In the genomic region with DNA sequence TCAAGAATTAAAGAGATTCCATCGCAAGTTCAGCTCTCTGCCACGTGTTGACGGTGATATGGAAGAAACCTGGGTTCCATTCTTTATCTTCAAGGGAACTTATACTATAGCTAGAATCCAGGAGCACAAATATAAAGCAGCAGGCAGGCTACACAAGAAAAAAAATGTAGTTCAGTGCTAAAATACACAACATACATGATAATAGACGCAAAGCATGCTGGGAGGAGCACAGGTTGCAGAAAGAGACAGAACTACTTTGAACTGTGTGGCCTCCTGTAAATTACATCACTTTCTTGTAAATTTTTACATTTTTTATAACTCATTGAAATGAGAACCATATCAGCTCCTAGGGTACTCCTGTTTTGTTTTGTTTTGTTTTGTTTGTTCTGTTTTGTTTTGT, we compare ENCODE assay signal across 33 cellular contexts. TPM values are rescaled to one million over a fixed set of nuclear protein-coding genes. Genes with fewer than 3 reads are reported as not detected.
"Had no signal": no experiment of that assay in that cellular context is flagged by ENCODE, and none has a peak within 500 bp of the region (broad histone marks: within the 10 kb centered on the region; RNA-seq: fewer than 3 reads in every experiment).

No MANE protein-coding gene starts in this region.

- H3K4me3 Mint-ChIP-seq: activated B cell treated with CpG ODN at 0.5 μM for 24 hours; activated CD8-positive, alpha-beta T cell treated with anti-CD3 and anti-CD28 coated beads for 36 hours; activated naive CD8-positive, alpha-beta T cell; activated T-cell treated with anti-CD3 and anti-CD28 coated beads, Interleukin-2, amount 50 U/mL, for 4 hours; activated T-helper 17 cell treated with anti-CD3 and anti-CD28 coated beads, Interleukin-2, amount 50 U/mL, for 72 hours; dendritic cell treated with granulocyte-macrophage colony-stimulating factor and Interleukin-4, amounts not matched to agents 40 ng/mL and 50 ng/mL, for 4 days; endodermal cell; T-cell; T-helper 1 cell treated with Interleukin-12 subunit alpha and Interleukin-12 subunit beta and Interleukin-4 antibody, amounts not matched to agents 30 μg/mL and 1 μg/mL, for 36 hours had no signal

- ATAC-seq: activated CD4-positive, CD25-positive, alpha-beta regulatory T cell treated with anti-CD3 and anti-CD28 coated beads, Interleukin-2, amount 50 U/mL, for 24 hours; activated CD8-positive, alpha-beta T cell treated with anti-CD3 and anti-CD28 coated beads for 36 hours; activated T-cell treated with anti-CD3 and anti-CD28 coated beads, Interleukin-2, amount 50 U/mL, for 4 hours; activated T-helper 17 cell treated with anti-CD3 and anti-CD28 coated beads, Interleukin-2, amount 50 U/mL, for 72 hours; esophagus mucosa; foreskin keratinocyte; gastrocnemius medialis; T-cell had no signal

- H3K36me3 ChIP-seq: breast epithelium, cardiac muscle cell, gastrocnemius medialis, WERI-Rb-1 had no signal

- H3K4me1 ChIP-seq: breast epithelium, foreskin keratinocyte had no signal

- DNase-seq: activated B cell treated with CpG ODN at 0.5 μM for 24 hours; activated CD4-positive, alpha-beta T cell treated with anti-CD3 and anti-CD28 coated beads for 48 hours; activated CD4-positive, alpha-beta T cell treated with anti-CD3 and anti-CD28 coated beads, Interleukin-2, amount 50 U/mL, for 1 hour; activated CD4-positive, alpha-beta T cell treated with anti-CD3 and anti-CD28 coated beads, Interleukin-2, amount 50 U/mL, for 48 hours; activated CD8-positive, alpha-beta memory T cell treated with anti-CD3 and anti-CD28 coated beads for 24 hours; activated CD8-positive, alpha-beta T cell treated with anti-CD3 and anti-CD28 coated beads for 36 hours; activated effector memory CD4-positive, alpha-beta T cell treated with Interleukin-2 at 50 U/mL for 16 hours; activated gamma-delta T cell treated with Interleukin-2 at 50 U/mL for 16 hours; activated naive CD4-positive, alpha-beta T cell treated with anti-CD3 and anti-CD28 coated beads, Interleukin-2, amount 50 U/mL, for 16 hours; activated naive CD4-positive, alpha-beta T cell treated with Interleukin-2 at 50 U/mL for 16 hours; activated T-cell treated with anti-CD3 and anti-CD28 coated beads, Interleukin-2, amount 50 U/mL, for 4 hours; amniotic stem cell; central memory CD4-positive, alpha-beta T cell; cerebellar nuclear complex; effector memory CD4-positive, alpha-beta T cell; endodermal cell; foreskin keratinocyte; gastrocnemius medialis; glutamatergic neuron; T-cell; T-helper 9 cell; WERI-Rb-1 had no signal

- H3K27ac Mint-ChIP-seq: activated B cell treated with CpG ODN at 0.5 μM for 24 hours; activated CD8-positive, alpha-beta T cell treated with anti-CD3 and anti-CD28 coated beads for 36 hours; activated naive CD8-positive, alpha-beta T cell; activated T-helper 17 cell treated with anti-CD3 and anti-CD28 coated beads, Interleukin-2, amount 50 U/mL, for 72 hours; dendritic cell treated with granulocyte-macrophage colony-stimulating factor and Interleukin-4, amounts not matched to agents 40 ng/mL and 50 ng/mL, for 4 days; endodermal cell; T-cell; T-helper 1 cell treated with Interleukin-12 subunit alpha and Interleukin-12 subunit beta and Interleukin-4 antibody, amounts not matched to agents 30 μg/mL and 1 μg/mL, for 36 hours had no signal

- H3K9me3 Mint-ChIP-seq: activated T-cell treated with anti-CD3 and anti-CD28 coated beads, Interleukin-2, amount 50 U/mL, for 4 hours; activated T-helper 17 cell treated with anti-CD3 and anti-CD28 coated beads, Interleukin-2, amount 50 U/mL, for 72 hours; T-cell; T-helper 1 cell treated with Interleukin-12 subunit alpha and Interleukin-12 subunit beta and Interleukin-4 antibody, amounts not matched to agents 30 μg/mL and 1 μg/mL, for 36 hours had no signal

- H3K9me3 ChIP-seq: breast epithelium, gastrocnemius medialis had no signal

- H3K4me1 Mint-ChIP-seq: activated B cell treated with CpG ODN at 0.5 μM for 24 hours; activated T-helper 17 cell treated with anti-CD3 and anti-CD28 coated beads, Interleukin-2, amount 50 U/mL, for 72 hours; T-cell had no signal

- H3K27me3 Mint-ChIP-seq: dendritic cell treated with granulocyte-macrophage colony-stimulating factor and Interleukin-4, amounts not matched to agents 40 ng/mL and 50 ng/mL, for 4 days had no signal

- H3K36me3 Mint-ChIP-seq: activated naive CD8-positive, alpha-beta T cell; T-cell had no signal

- H3K27ac ChIP-seq: breast epithelium, cardiac muscle cell, coronary artery, foreskin keratinocyte, gastrocnemius medialis, WERI-Rb-1 had no signal

- H3K4me3 ChIP-seq: breast epithelium, cardiac muscle cell, coronary artery, gastrocnemius medialis had no signal

- H3K27me3 ChIP-seq: breast epithelium, cardiac muscle cell, dorsolateral prefrontal cortex, gastrocnemius medialis had no signal

RNA-seq across cellular contexts. Expression of a gene that starts 53.8 kb away (rescaled TPM):
- total RNA-seq: activated B cell treated with CpG ODN at 0.5 μM for 24 hours; activated CD8-positive, alpha-beta T cell treated with anti-CD3 and anti-CD28 coated beads for 36 hours; activated T-cell treated with anti-CD3 and anti-CD28 coated beads, Interleukin-2, amount 50 U/mL, for 4 hours; activated T-helper 17 cell treated with anti-CD3 and anti-CD28 coated beads, Interleukin-2, amount 50 U/mL, for 72 hours; T-helper 2 cell treated with Interferon-gamma antibody and Interleukin-4, amounts not matched to agents 100 ng/mL and 5 ng/mL, for 36 hours had no signal
